1 cellular context compared by ENCODE assay signal in the genomic region with DNA sequence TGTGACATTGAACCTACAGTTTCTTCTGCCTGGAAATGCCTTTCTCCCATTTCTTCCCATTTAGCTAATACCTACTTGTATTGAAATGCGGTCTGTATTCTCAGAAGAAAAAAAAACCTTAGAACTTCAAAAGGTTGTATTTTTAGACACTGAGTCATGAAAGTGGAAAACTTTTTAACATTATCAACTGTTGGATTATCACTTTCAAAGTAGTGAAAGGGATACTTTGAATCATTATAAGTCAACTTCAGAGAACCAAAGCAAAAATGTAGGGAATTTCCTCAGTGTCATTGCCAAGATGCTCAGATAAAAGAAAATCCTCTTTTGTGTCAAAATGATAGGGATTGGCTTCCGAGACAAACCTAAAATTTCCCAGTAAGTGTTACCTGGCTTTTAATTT.
TF ChIP-seq lines count a peak whose summit lies in the region.

No MANE protein-coding gene starts in this region.

TF ChIP-seq in A549, 52 proteins besides CTCF, POLR2A, EP300 and RAD21:
- TF ChIP-seq ESRRA (IDR thresholded peaks at IDR 0.05; ENCODE audit: borderline replicate concordance, low read length): no peak
- TF ChIP-seq, protein P1, sequence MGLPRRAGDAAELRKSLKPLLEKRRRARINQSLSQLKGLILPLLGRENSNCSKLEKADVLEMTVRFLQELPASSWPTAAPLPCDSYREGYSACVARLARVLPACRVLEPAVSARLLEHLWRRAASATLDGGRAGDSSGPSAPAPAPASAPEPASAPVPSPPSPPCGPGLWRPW (IDR thresholded peaks at IDR 0.05): no peak
- no peak for TF ChIP-seq RFX5 (IDR thresholded peaks at IDR 0.05)
- no peak for TF ChIP-seq POLR2AphosphoS2 (conservative IDR thresholded peaks at IDR 0.05; ENCODE audit: low read length)
- TF ChIP-seq, protein P2, sequence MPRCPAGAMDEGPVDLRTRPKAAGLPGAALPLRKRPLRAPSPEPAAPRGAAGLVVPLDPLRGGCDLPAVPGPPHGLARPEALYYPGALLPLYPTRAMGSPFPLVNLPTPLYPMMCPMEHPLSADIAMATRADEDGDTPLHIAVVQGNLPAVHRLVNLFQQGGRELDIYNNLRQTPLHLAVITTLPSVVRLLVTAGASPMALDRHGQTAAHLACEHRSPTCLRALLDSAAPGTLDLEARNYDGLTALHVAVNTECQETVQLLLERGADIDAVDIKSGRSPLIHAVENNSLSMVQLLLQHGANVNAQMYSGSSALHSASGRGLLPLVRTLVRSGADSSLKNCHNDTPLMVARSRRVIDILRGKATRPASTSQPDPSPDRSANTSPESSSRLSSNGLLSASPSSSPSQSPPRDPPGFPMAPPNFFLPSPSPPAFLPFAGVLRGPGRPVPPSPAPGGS (IDR thresholded peaks at IDR 0.05): no peak
- TF ChIP-seq JUN (IDR thresholded peaks at IDR 0.05): no peak
- TF ChIP-seq EHF (CRISPR knock-in tag; IDR thresholded peaks at IDR 0.05): no peak
- TF ChIP-seq, protein P3, sequence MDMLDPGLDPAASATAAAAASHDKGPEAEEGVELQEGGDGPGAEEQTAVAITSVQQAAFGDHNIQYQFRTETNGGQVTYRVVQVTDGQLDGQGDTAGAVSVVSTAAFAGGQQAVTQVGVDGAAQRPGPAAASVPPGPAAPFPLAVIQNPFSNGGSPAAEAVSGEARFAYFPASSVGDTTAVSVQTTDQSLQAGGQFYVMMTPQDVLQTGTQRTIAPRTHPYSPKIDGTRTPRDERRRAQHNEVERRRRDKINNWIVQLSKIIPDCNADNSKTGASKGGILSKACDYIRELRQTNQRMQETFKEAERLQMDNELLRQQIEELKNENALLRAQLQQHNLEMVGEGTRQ (IDR thresholded peaks at IDR 0.05): no peak
- no peak for TF ChIP-seq RARB (CRISPR knock-in tag; IDR thresholded peaks at IDR 0.05)
- TF ChIP-seq, protein P4, sequence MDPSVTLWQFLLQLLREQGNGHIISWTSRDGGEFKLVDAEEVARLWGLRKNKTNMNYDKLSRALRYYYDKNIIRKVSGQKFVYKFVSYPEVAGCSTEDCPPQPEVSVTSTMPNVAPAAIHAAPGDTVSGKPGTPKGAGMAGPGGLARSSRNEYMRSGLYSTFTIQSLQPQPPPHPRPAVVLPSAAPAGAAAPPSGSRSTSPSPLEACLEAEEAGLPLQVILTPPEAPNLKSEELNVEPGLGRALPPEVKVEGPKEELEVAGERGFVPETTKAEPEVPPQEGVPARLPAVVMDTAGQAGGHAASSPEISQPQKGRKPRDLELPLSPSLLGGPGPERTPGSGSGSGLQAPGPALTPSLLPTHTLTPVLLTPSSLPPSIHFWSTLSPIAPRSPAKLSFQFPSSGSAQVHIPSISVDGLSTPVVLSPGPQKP (IDR thresholded peaks at IDR 0.05; ENCODE audit: low read depth, low read length): no peak
- TF ChIP-seq, protein P5, sequence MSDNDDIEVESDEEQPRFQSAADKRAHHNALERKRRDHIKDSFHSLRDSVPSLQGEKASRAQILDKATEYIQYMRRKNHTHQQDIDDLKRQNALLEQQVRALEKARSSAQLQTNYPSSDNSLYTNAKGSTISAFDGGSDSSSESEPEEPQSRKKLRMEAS (IDR thresholded peaks at IDR 0.05): no peak
- TF ChIP-seq, protein P6, sequence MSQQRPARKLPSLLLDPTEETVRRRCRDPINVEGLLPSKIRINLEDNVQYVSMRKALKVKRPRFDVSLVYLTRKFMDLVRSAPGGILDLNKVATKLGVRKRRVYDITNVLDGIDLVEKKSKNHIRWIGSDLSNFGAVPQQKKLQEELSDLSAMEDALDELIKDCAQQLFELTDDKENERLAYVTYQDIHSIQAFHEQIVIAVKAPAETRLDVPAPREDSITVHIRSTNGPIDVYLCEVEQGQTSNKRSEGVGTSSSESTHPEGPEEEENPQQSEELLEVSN (IDR thresholded peaks at IDR 0.05; ENCODE audit: borderline replicate concordance, low read depth): no peak
- no peak for TF ChIP-seq NPAS2 (CRISPR knock-in tag; IDR thresholded peaks at IDR 0.05; ENCODE audit: borderline replicate concordance)
- TF ChIP-seq HDAC2 (IDR thresholded peaks at IDR 0.05): no peak
- TF ChIP-seq PHF8 (IDR thresholded peaks at IDR 0.05; ENCODE audit: borderline replicate concordance, low read depth): no peak
- no peak for TF ChIP-seq HOXB13 (CRISPR knock-in tag; IDR thresholded peaks at IDR 0.05; ENCODE audit: low read depth)
- TF ChIP-seq ZNF302 (CRISPR knock-in tag; IDR thresholded peaks at IDR 0.05): no peak
- TF ChIP-seq JUNB (IDR thresholded peaks at IDR 0.05): no peak
